ENCODE assay signal across 8 cellular contexts in genomic region chr4:140296335-140296753, GRCh38.
DNase-seq lines count a peak whose midpoint lies in the region; ATAC-seq and TF ChIP-seq lines count a peak whose summit lies in the region.

No MANE protein-coding gene starts in this region.

- no peak overlapping the region for H3K4me3 ChIP-seq in epithelial cell of esophagus (ENCODE audit: low read length)

- DNase-seq in Caki2 (ENCODE audit: low read depth) = peak; percentile 69
- peak; percentile 44 for DNase-seq in NCI-H226
- peak; percentile 63 for DNase-seq in epithelial cell of esophagus (ENCODE audit: low read depth)
- DNase-seq in occipital lobe (lab: John Stamatoyannopoulos, UW) = peak; percentile 34
- no peak for DNase-seq in stimulated activated naive CD4-positive, alpha-beta T cell treated with Interleukin-2 at 50 U/mL for 16 hours (lab: John Stamatoyannopoulos, UW)
- no peak for DNase-seq in GF-D8 (lab: John Stamatoyannopoulos, UW)
- no peak for DNase-seq in activated CD4-positive, alpha-beta T cell treated with anti-CD3 and anti-CD28 coated beads for 4 hours

- no peak for ATAC-seq in GM21528 (IDR thresholded peaks at IDR 0.05; ENCODE audit: low FRiP score, unreplicated experiment)

- no peak for TF ChIP-seq CTCF in epithelial cell of esophagus (IDR thresholded peaks at IDR 0.05; ENCODE audit: insufficient read depth, low read depth, low read length, missing control alignments)

- in situ Hi-C loops in Caki2 (cut with HindIII; ENCODE audit: low pct_unique_long_range_greater_than_20kb, low sequenced_read_pairs) = no loop called here

Comparison
In these comparisons a context has a peak if more than half of its experiments do, and no peak if none do; other contexts are left out.
1. DNase-seq: peak in Caki2 (single experiment), NCI-H226 (single experiment), epithelial cell of esophagus (single experiment) and occipital lobe (single experiment); none in stimulated activated naive CD4-positive, alpha-beta T cell treated with Interleukin-2 at 50 U/mL for 16 hours (single experiment), GF-D8 (single experiment) and activated CD4-positive, alpha-beta T cell treated with anti-CD3 and anti-CD28 coated beads for 4 hours (0 of 2).